11 cellular contexts compared by ENCODE assay signal in genomic region chr12:788288-788687, GRCh38.
"Had no signal": no experiment of that assay in that cellular context is flagged by ENCODE, and none has a peak within 500 bp of the region (broad histone marks: within the 10 kb centered on the region; RNA-seq: fewer than 3 reads in every experiment).

No MANE protein-coding gene starts in this region.

- H3K27me3 ChIP-seq: heart right ventricle, sigmoid colon, stomach had no signal

- H3K27ac ChIP-seq: left ventricle myocardium inferior, sigmoid colon, stomach had no signal

- ATAC-seq: heart right ventricle had no signal

- H3K27me3 Mint-ChIP-seq: activated CD4-positive, alpha-beta memory T cell treated with anti-CD3 and anti-CD28 coated beads for 36 hours; activated naive CD4-positive, alpha-beta T cell treated with anti-CD3 and anti-CD28 coated beads, Interleukin-2, amount 10 ng/mL, durations not matched to agents 7 days and 5 days had no signal

- H3K9me3 Mint-ChIP-seq: activated CD4-positive, alpha-beta memory T cell treated with anti-CD3 and anti-CD28 coated beads for 36 hours; activated naive CD4-positive, alpha-beta T cell treated with anti-CD3 and anti-CD28 coated beads, Interleukin-2, amount 10 ng/mL, durations not matched to agents 7 days and 5 days; activated T-helper 1 cell treated with anti-CD3 and anti-CD28 coated beads, Interleukin-12 subunit alpha, Interleukin-12 subunit beta, Interleukin-2, Interleukin-4 antibody, amounts not matched to agents 30 ng/mL and 10 ng/mL and 1 ng/mL, durations not matched to agents 14 hours and 24 hours and 36 hours had no signal

- H3K36me3 ChIP-seq: heart right ventricle, left ventricle myocardium inferior, sigmoid colon, stomach had no signal

- H3K4me3 ChIP-seq: heart right ventricle, left ventricle myocardium inferior, sigmoid colon, stomach had no signal

- DNase-seq: activated CD4-positive, alpha-beta memory T cell treated with anti-CD3 and anti-CD28 coated beads for 36 hours; activated CD4-positive, CD25-positive, alpha-beta regulatory T cell treated with anti-CD3 and anti-CD28 coated beads, Interleukin-2, amount 50 U/mL, for 72 hours; activated naive CD4-positive, alpha-beta T cell treated with anti-CD3 and anti-CD28 coated beads, Interleukin-2, amount 10 ng/mL, durations not matched to agents 7 days and 5 days; heart right ventricle; left ventricle myocardium inferior; mesendoderm; sigmoid colon; stimulated activated CD4-positive, alpha-beta T cell treated with anti-CD3 and anti-CD28 coated beads, Interleukin-2, amount 100 ng/mL, for 48 hours; stimulated activated CD8-positive, alpha-beta memory T cell treated with anti-CD3 and anti-CD28 coated beads, Interleukin-4, amount 100 ng/mL, for 48 hours; stomach had no signal

- H3K27ac Mint-ChIP-seq: activated CD4-positive, alpha-beta memory T cell treated with anti-CD3 and anti-CD28 coated beads for 36 hours; activated T-helper 1 cell treated with anti-CD3 and anti-CD28 coated beads, Interleukin-12 subunit alpha, Interleukin-12 subunit beta, Interleukin-2, Interleukin-4 antibody, amounts not matched to agents 30 ng/mL and 10 ng/mL and 1 ng/mL, durations not matched to agents 14 hours and 24 hours and 36 hours had no signal

- H3K9me3 ChIP-seq: heart right ventricle, left ventricle myocardium inferior, sigmoid colon, stomach had no signal

- H3K4me3 Mint-ChIP-seq: activated CD4-positive, alpha-beta memory T cell treated with anti-CD3 and anti-CD28 coated beads for 36 hours; activated naive CD4-positive, alpha-beta T cell treated with anti-CD3 and anti-CD28 coated beads, Interleukin-2, amount 10 ng/mL, durations not matched to agents 7 days and 5 days; activated T-helper 1 cell treated with anti-CD3 and anti-CD28 coated beads, Interleukin-12 subunit alpha, Interleukin-12 subunit beta, Interleukin-2, Interleukin-4 antibody, amounts not matched to agents 30 ng/mL and 10 ng/mL and 1 ng/mL, durations not matched to agents 14 hours and 24 hours and 36 hours had no signal
